ENCODE assay signal across 8 cellular contexts in genomic region chr1:30339866-30340265, GRCh38.
"Had no signal": no experiment of that assay in that cellular context is flagged by ENCODE, and none has a peak within 500 bp of the region (broad histone marks: within the 10 kb centered on the region; RNA-seq: fewer than 3 reads in every experiment).

No MANE protein-coding gene starts in this region.

- H3K9ac ChIP-seq: KMS-11 had no signal

- H3K4me3 Mint-ChIP-seq: IgD-negative memory B cell had no signal

- H3K4me1 Mint-ChIP-seq: IgD-negative memory B cell had no signal

- H3K4me2 ChIP-seq: KMS-11 had no signal

- H3K36me3 Mint-ChIP-seq: IgD-negative memory B cell had no signal

- ATAC-seq: K562 had no signal

- H3K27ac Mint-ChIP-seq: IgD-negative memory B cell had no signal

- H3K4me3 ChIP-seq: K562 had no signal

- FAIRE-seq: HTR-8/SVneo, K562 had no signal

- H3K27ac ChIP-seq: HL-60, KMS-11 had no signal

- DNase-seq: IMR-90, KBM-7, KG1 had no signal
